Comparison of ENCODE assay signal across 3 cellular contexts in the genomic region with DNA sequence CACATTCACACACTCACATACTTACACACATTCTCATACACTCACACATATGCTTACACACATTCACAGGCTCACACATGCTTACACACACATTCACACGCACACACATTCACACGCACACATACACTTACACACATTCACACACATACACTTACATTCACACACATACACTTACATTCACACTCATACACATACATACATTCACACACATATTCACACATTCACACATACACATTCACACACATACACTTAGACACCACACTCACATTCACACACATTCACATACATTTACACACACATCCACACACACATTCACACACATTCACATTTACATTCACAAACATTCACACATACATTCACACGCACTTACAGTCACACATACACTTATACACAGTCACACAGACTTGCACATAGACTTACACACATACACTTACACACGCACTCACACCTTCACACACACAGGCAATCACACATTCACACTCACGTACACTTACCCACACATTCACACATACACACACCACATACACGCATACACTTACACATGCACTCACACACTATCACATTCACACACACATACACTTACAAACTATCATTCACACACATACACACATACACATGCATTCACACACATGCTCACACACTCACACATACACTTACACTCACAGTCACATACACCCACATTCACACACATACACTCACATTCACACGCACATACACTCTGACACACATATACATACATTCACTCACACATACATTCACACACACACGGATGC.
TF ChIP-seq lines count a peak whose summit lies in the region.

No MANE protein-coding gene starts in this region.

TF ChIP-seq in HepG2, 621 proteins besides CTCF, POLR2A, EP300 and RAD21:
- no peak for TF ChIP-seq ZNF510 (CRISPR knock-in tag; IDR thresholded peaks at IDR 0.05; ENCODE audit: low read depth)
- TF ChIP-seq ZNF720 (CRISPR knock-in tag; IDR thresholded peaks at IDR 0.05), result no peak
- 0 out of 2 replicates have a peak, but pooled peaks have one; percentile 56 for TF ChIP-seq FUBP1 (CRISPR knock-in tag; IDR thresholded peaks at IDR 0.05; ENCODE audit: borderline replicate concordance)
- peak; percentile 72; the same call in 1 of the 2 replicates for TF ChIP-seq PLRG1 (conservative IDR thresholded peaks at IDR 0.05)
- 0 out of 2 replicates have a peak, but pooled peaks have one; percentile 24 for TF ChIP-seq FOXK2 (IDR thresholded peaks at IDR 0.05)
- TF ChIP-seq PHB2 (IDR thresholded peaks at IDR 0.05; ENCODE audit: partially characterized antibody), result peak; percentile 95
- TF ChIP-seq LCORL (IDR thresholded peaks at IDR 0.05), result 0 out of 2 replicates have a peak, but pooled peaks have one; percentile 20
- TF ChIP-seq LCORL (CRISPR knock-in tag; IDR thresholded peaks at IDR 0.05), result no peak
- 0 out of 2 replicates have a peak, but pooled peaks have one; percentile 38 for TF ChIP-seq ZBTB43 (CRISPR knock-in tag; conservative IDR thresholded peaks at IDR 0.05)
- peak; percentile 39; the same call in 1 of the 2 replicates for TF ChIP-seq FOXA1 (IDR thresholded peaks at IDR 0.05)
- TF ChIP-seq FOXA1 (CRISPR knock-in tag; IDR thresholded peaks at IDR 0.05), result no peak
- 0 out of 2 replicates have a peak, but pooled peaks have one; percentile 77 for TF ChIP-seq NONO (IDR thresholded peaks at IDR 0.05)
- no peak for TF ChIP-seq NONO (CRISPR knock-in tag; conservative IDR thresholded peaks at IDR 0.05)
- peak; percentile 82; the same call in 1 of the 2 replicates for TF ChIP-seq ZNF207 (IDR thresholded peaks at IDR 0.05; ENCODE audit: borderline replicate concordance)
- no peak for TF ChIP-seq RCOR2 (CRISPR knock-in tag; IDR thresholded peaks at IDR 0.05)
- 0 out of 2 replicates have a peak, but pooled peaks have one; percentile 21 for TF ChIP-seq IKZF1 (IDR thresholded peaks at IDR 0.05)

TF ChIP-seq in IMR-90, 13 proteins besides CTCF, POLR2A, EP300 and RAD21:
- TF ChIP-seq SMC3 (IDR thresholded peaks at IDR 0.05; ENCODE audit: low read depth, low read length), result no peak
- no peak for TF ChIP-seq CHD1 (IDR thresholded peaks at IDR 0.05; ENCODE audit: low read depth, low read length)
- TF ChIP-seq, protein P1, sequence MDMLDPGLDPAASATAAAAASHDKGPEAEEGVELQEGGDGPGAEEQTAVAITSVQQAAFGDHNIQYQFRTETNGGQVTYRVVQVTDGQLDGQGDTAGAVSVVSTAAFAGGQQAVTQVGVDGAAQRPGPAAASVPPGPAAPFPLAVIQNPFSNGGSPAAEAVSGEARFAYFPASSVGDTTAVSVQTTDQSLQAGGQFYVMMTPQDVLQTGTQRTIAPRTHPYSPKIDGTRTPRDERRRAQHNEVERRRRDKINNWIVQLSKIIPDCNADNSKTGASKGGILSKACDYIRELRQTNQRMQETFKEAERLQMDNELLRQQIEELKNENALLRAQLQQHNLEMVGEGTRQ (IDR thresholded peaks at IDR 0.05; ENCODE audit: low read depth, low read length), result no peak
- TF ChIP-seq MAZ (IDR thresholded peaks at IDR 0.05; ENCODE audit: borderline replicate concordance, low read depth, low read length), result no peak
- no peak for TF ChIP-seq RCOR1 (IDR thresholded peaks at IDR 0.05; ENCODE audit: insufficient replicate concordance, low read length)
- no peak for TF ChIP-seq MAFK (IDR thresholded peaks at IDR 0.05; ENCODE audit: low read depth, low read length)
- no peak for TF ChIP-seq FOS (IDR thresholded peaks at IDR 0.05; ENCODE audit: low read depth, low read length)
- TF ChIP-seq MXI1 (IDR thresholded peaks at IDR 0.05; ENCODE audit: borderline replicate concordance, low read depth, low read length), result no peak
- no peak for TF ChIP-seq ELK1 (IDR thresholded peaks at IDR 0.05; ENCODE audit: borderline replicate concordance, low read depth, low read length)
- no peak for TF ChIP-seq NFE2L2 (IDR thresholded peaks at IDR 0.05; ENCODE audit: low read depth, low read length)
- TF ChIP-seq CEBPB (IDR thresholded peaks at IDR 0.05; ENCODE audit: low read depth, low read length), result no peak
- TF ChIP-seq BHLHE40 (IDR thresholded peaks at IDR 0.05; ENCODE audit: low read depth, low read length), result no peak
- no peak for TF ChIP-seq RFX5 (IDR thresholded peaks at IDR 0.05; ENCODE audit: low read depth, low read length)

TF ChIP-seq in K562, 482 proteins besides CTCF, POLR2A, EP300 and RAD21 (continues in another document):
- TF ChIP-seq SMARCA5 (IDR thresholded peaks at IDR 0.05) (0 out of 2 replicates have a peak, but pooled peaks have one; percentile 35), THRA (IDR thresholded peaks at IDR 0.05) (no peak), HMGXB4 (CRISPR knock-in tag; IDR thresholded peaks at IDR 0.05) (no peak), TRIM24 (IDR thresholded peaks at IDR 0.05) (0 out of 4 replicates have a peak, but pooled peaks of 1 of the 2 experiments have one; percentile 8), TARDBP (IDR thresholded peaks at IDR 0.05) (no peak), TSHZ1 (CRISPR knock-in tag; IDR thresholded peaks at IDR 0.05) (no peak), ADNP (tag; IDR thresholded peaks at IDR 0.05) (no peak), RBFOX2 (IDR thresholded peaks at IDR 0.05; ENCODE audit: low read depth, low read length) (no peak), NCOA4 (IDR thresholded peaks at IDR 0.05; ENCODE audit: partially characterized antibody) (peak; percentile 60), ZNF143 (CRISPR knock-in tag; IDR thresholded peaks at IDR 0.05) (0 out of 2 replicates have a peak, but pooled peaks have one; percentile 35), CREBBP (IDR thresholded peaks at IDR 0.05; ENCODE audit: low read depth, low read length) (no peak), TSC22D4 (tag; IDR thresholded peaks at IDR 0.05) (0 out of 2 replicates have a peak, but pooled peaks have one; percentile 50), ZBTB5 (IDR thresholded peaks at IDR 0.05) (0 out of 2 replicates have a peak, but pooled peaks have one; percentile 27)
- TF ChIP-seq, protein P2, sequence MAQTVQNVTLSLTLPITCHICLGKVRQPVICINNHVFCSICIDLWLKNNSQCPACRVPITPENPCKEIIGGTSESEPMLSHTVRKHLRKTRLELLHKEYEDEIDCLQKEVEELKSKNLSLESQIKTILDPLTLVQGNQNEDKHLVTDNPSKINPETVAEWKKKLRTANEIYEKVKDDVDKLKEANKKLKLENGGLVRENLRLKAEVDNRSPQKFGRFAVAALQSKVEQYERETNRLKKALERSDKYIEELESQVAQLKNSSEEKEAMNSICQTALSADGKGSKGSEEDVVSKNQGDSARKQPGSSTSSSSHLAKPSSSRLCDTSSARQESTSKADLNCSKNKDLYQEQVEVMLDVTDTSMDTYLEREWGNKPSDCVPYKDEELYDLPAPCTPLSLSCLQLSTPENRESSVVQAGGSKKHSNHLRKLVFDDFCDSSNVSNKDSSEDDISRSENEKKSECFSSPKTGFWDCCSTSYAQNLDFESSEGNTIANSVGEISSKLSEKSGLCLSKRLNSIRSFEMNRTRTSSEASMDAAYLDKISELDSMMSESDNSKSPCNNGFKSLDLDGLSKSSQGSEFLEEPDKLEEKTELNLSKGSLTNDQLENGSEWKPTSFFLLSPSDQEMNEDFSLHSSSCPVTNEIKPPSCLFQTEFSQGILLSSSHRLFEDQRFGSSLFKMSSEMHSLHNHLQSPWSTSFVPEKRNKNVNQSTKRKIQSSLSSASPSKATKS (CRISPR knock-in tag; IDR thresholded peaks at IDR 0.05), result no peak
- TF ChIP-seq, protein P3, sequence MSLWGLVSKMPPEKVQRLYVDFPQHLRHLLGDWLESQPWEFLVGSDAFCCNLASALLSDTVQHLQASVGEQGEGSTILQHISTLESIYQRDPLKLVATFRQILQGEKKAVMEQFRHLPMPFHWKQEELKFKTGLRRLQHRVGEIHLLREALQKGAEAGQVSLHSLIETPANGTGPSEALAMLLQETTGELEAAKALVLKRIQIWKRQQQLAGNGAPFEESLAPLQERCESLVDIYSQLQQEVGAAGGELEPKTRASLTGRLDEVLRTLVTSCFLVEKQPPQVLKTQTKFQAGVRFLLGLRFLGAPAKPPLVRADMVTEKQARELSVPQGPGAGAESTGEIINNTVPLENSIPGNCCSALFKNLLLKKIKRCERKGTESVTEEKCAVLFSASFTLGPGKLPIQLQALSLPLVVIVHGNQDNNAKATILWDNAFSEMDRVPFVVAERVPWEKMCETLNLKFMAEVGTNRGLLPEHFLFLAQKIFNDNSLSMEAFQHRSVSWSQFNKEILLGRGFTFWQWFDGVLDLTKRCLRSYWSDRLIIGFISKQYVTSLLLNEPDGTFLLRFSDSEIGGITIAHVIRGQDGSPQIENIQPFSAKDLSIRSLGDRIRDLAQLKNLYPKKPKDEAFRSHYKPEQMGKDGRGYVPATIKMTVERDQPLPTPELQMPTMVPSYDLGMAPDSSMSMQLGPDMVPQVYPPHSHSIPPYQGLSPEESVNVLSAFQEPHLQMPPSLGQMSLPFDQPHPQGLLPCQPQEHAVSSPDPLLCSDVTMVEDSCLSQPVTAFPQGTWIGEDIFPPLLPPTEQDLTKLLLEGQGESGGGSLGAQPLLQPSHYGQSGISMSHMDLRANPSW (CRISPR knock-in tag; IDR thresholded peaks at IDR 0.05), result no peak
- TF ChIP-seq, protein P4, sequence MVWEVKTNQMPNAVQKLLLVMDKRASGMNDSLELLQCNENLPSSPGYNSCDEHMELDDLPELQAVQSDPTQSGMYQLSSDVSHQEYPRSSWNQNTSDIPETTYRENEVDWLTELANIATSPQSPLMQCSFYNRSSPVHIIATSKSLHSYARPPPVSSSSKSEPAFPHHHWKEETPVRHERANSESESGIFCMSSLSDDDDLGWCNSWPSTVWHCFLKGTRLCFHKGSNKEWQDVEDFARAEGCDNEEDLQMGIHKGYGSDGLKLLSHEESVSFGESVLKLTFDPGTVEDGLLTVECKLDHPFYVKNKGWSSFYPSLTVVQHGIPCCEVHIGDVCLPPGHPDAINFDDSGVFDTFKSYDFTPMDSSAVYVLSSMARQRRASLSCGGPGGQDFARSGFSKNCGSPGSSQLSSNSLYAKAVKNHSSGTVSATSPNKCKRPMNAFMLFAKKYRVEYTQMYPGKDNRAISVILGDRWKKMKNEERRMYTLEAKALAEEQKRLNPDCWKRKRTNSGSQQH (CRISPR knock-in tag; IDR thresholded peaks at IDR 0.05), result peak; percentile 80; the same call in 1 of the 2 replicates
- TF ChIP-seq, protein P5, sequence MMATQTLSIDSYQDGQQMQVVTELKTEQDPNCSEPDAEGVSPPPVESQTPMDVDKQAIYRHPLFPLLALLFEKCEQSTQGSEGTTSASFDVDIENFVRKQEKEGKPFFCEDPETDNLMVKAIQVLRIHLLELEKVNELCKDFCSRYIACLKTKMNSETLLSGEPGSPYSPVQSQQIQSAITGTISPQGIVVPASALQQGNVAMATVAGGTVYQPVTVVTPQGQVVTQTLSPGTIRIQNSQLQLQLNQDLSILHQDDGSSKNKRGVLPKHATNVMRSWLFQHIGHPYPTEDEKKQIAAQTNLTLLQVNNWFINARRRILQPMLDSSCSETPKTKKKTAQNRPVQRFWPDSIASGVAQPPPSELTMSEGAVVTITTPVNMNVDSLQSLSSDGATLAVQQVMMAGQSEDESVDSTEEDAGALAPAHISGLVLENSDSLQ (IDR thresholded peaks at IDR 0.05), result no peak
